In the genomic region with DNA sequence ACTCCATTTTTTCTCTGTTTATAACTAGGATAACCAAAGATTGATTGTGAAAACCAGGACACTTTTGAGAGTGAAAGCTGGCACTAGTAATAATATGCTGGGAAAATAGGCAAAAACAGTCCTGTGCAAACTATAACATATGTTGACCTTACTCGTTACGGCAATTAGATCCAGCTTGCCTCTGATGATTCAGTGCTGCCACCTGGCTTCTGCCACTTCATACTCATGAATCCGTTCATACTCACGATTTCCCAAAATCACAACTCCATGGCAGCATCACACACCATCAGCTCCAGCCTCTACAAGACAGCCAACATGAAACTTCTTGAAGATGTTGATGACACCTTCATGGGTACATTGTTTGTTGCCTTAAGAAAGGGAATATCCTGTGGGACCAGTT, we compare ENCODE assay signal across 13 cellular contexts. TPM values are rescaled to one million over a fixed set of nuclear protein-coding genes. Genes with fewer than 3 reads are reported as not detected.
DNase-seq lines count a peak whose midpoint lies in the region; ATAC-seq and TF ChIP-seq lines count a peak whose summit lies in the region.
"Had no signal": no experiment of that assay in that cellular context is flagged by ENCODE, and none has a peak within 500 bp of the region (broad histone marks: within the 10 kb centered on the region; RNA-seq: fewer than 3 reads in every experiment).

No MANE protein-coding gene starts in this region.

- H3K4me3 ChIP-seq in HFF-Myc (replicated peaks; ENCODE audit: low read depth, low read length), result no peak overlapping the region
- no peak overlapping the region for H3K4me3 ChIP-seq in PC-9
- no peak overlapping the region for H3K4me3 ChIP-seq in gastroesophageal sphincter
- H3K4me3 ChIP-seq: uterus had no signal

- no peaks in the 10 kb centered on the region for H3K79me2 ChIP-seq in PC-9 (ENCODE audit: low read depth)

- H3K9me3 ChIP-seq in PC-9 (ENCODE audit: insufficient read depth, low read depth), result no peaks in the 10 kb centered on the region
- H3K9me3 ChIP-seq in gastroesophageal sphincter, result no peaks in the 10 kb centered on the region
- H3K9me3 ChIP-seq: uterus had no signal

- peak; percentile 18 for TF ChIP-seq CTCF in HFF-Myc (IDR thresholded peaks at IDR 0.05; ENCODE audit: low read depth, low read length, missing control alignments)
- peak; percentile 52 for TF ChIP-seq CTCF in PC-9 (conservative IDR thresholded peaks at IDR 0.05)
- peak in 3 of 4 experiments; percentile 10 to 42 (median 15) for TF ChIP-seq CTCF in gastroesophageal sphincter (IDR thresholded peaks at IDR 0.05)

- H3K36me3 ChIP-seq in PC-9 (ENCODE audit: low read depth), result no peaks in the 10 kb centered on the region
- no peaks in the 10 kb centered on the region for H3K36me3 ChIP-seq in gastroesophageal sphincter
- H3K36me3 ChIP-seq: uterus had no signal

- H3K27ac ChIP-seq in PC-9 (no peak overlapping the region), gastroesophageal sphincter (peak overlapping the region in 2 of 4 donors; percentile 4 to 42)
- H3K27ac ChIP-seq: KMS-11, uterus had no signal

- TF ChIP-seq POLR2A in gastroesophageal sphincter (IDR thresholded peaks at IDR 0.05), result no peak

- H3K4me1 ChIP-seq in PC-9 (replicated peaks; ENCODE audit: insufficient read depth) (no peaks in the 10 kb centered on the region), gastroesophageal sphincter (peaks cover 0 to 10% (median 0%) of the 10 kb centered on the region in 3 donors)
- H3K4me1 ChIP-seq: uterus had no signal

- H3K27me3 ChIP-seq in PC-9 (ENCODE audit: insufficient read depth, low read depth) (no peaks in the 10 kb centered on the region), gastroesophageal sphincter (no peaks in the 10 kb centered on the region)
- H3K27me3 ChIP-seq: uterus had no signal

- intact Hi-C loops in PC-9 (cut with micrococcal nuclease; ENCODE audit: unreplicated experiment), result loop anchor here (5.0 to 10.0 kb wide), 2 partner anchors 155 to 358 kb away; no protein-coding TSS in a partner anchor

- TF ChIP-seq EP300 in gastroesophageal sphincter (IDR thresholded peaks at IDR 0.05), result no peak

- ATAC-seq in gastroesophageal sphincter (no peak), GM19328 (IDR thresholded peaks at IDR 0.05; ENCODE audit: unreplicated experiment) (no peak), HG03175 (IDR thresholded peaks at IDR 0.05; ENCODE audit: unreplicated experiment) (no peak)

- WGBS in gastroesophageal sphincter (ENCODE audit: low coverage in 1 of 2), 2 donors, result 45 to 73% methylated on average over 2 to 4 of the region's 4 CpGs

- CTCF ChIA-PET in PC-9 (lab: Charles Lee), result interaction anchor here (0.7 kb wide), 1 partner anchor 49 kb away, joined by 3 read pairs; no protein-coding TSS in a partner anchor

- no TSS peak for BruUV-seq in PC-9 (replicated peaks; lab: Mats Ljungman, UMichigan)

- no peak overlapping the region for H2AFZ ChIP-seq in PC-9

- H4K20me1 ChIP-seq in PC-9 (ENCODE audit: insufficient read depth), result no peaks in the 10 kb centered on the region

- H3K4me2 ChIP-seq in PC-9, result no peak overlapping the region
- H3K4me2 ChIP-seq: KMS-11 had no signal

- DNase-seq in Ammon's horn (ENCODE audit: low spot score) (peak; percentile 53), HFF-Myc (ENCODE audit: extremely low read depth, low read depth) (no peak), PC-9 (peak in 1 of 2 experiments; percentile 13), cerebellar nuclear complex (lab: John Stamatoyannopoulos, UW) (no peak), activated T-cell treated with anti-CD3 and anti-CD28 coated beads for 4 hours (no peak)
- DNase-seq: activated CD4-positive, alpha-beta T cell treated with anti-CD3 and anti-CD28 coated beads, Interleukin-2, amount 50 U/mL, for 48 hours; mesenchymal stem cell; stimulated activated CD4-positive, alpha-beta T cell treated with anti-CD3 and anti-CD28 coated beads, Interleukin-15, amount 100 ng/mL, for 24 hours; uterus had no signal

- H3K9me2 ChIP-seq in PC-9 (ENCODE audit: insufficient read depth), result no peaks in the 10 kb centered on the region

- POLR2A ChIA-PET in PC-9 (lab: Charles Lee; ENCODE audit: unreplicated experiment), result no interaction called here

- no peaks in the 10 kb centered on the region for H3F3A ChIP-seq in PC-9 (ENCODE audit: insufficient read depth, low read depth)

RNA-seq across cellular contexts. Expression of a gene that starts 49.1 kb away (rescaled TPM):
- total RNA-seq in PC-9 (2021) (163 and 169 TPM in 2 replicates), gastroesophageal sphincter (10 to 100 TPM; 68.7 to 98.5 (median 77.8) TPM)
